ENCODE assay signal across 27 cellular contexts in the genomic region with DNA sequence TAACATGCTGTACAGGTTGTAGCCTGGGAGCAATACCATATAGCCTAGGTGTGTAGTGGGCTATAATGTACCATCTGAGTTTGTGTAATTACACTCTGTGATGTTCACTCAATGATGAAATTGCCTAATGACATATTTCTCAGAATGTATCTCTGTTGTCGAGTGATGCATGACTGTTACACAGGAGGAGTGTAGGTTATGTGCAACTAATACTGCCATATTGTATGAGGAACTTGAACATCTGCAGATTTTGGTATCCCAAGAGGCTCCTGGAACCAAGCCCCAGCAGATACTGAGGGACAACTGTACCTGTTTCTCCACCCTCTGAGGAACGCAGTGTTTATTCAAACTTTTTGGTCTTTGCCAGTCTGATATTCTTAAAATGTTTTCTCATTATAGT. TPM values are rescaled to one million over a fixed set of nuclear protein-coding genes. Genes with fewer than 3 reads are reported as not detected.
DNase-seq lines count a peak whose midpoint lies in the region; ATAC-seq lines count a peak whose summit lies in the region.
"Had no signal": no experiment of that assay in that cellular context is flagged by ENCODE, and none has a peak within 500 bp of the region (broad histone marks: within the 10 kb centered on the region; RNA-seq: fewer than 3 reads in every experiment).

No MANE protein-coding gene starts in this region.

- H3K27ac ChIP-seq in CD4-positive, CD25-positive, alpha-beta regulatory T cell (ENCODE audit: insufficient read depth, low read length, poor library complexity, severe bottlenecking): peak overlapping the region; percentile 47
- H3K27ac ChIP-seq: foreskin keratinocyte, lower lobe of right lung, RWPE1, suprapubic skin had no signal

- no peak for ATAC-seq in CD4-positive, CD25-positive, alpha-beta regulatory T cell (ENCODE audit: low read depth in 2 of 2)
- no peak for ATAC-seq in naive thymus-derived CD8-positive, alpha-beta T cell
- no peak for ATAC-seq in HG03139 (IDR thresholded peaks at IDR 0.05; ENCODE audit: unreplicated experiment)
- no peak for ATAC-seq in GM21786 (IDR thresholded peaks at IDR 0.05; ENCODE audit: unreplicated experiment)
- ATAC-seq: activated naive CD4-positive, alpha-beta T cell treated with anti-CD3 and anti-CD28 coated beads, Interleukin-2, amount 50 U/mL, for 72 hours; esophagus mucosa; foreskin keratinocyte; right cardiac atrium; T-cell had no signal

- peaks cover 57% of the 10 kb centered on the region for H3K4me1 ChIP-seq in CD4-positive, CD25-positive, alpha-beta regulatory T cell (ENCODE audit: control insufficient read depth, insufficient read depth, low read length, poor library complexity, severe bottlenecking)
- H3K4me1 ChIP-seq: lower lobe of right lung, suprapubic skin had no signal

- no peaks in the 10 kb centered on the region for H3K27me3 ChIP-seq in CD4-positive, CD25-positive, alpha-beta regulatory T cell (ENCODE audit: control insufficient read depth, insufficient read depth, low read length)
- H3K27me3 ChIP-seq: foreskin keratinocyte, suprapubic skin had no signal

- POLR2A ChIA-PET in naive thymus-derived CD8-positive, alpha-beta T cell (lab: Charles Lee): no interaction called here

- intact Hi-C loops in activated CD4-positive, alpha-beta T cell treated with anti-CD3 and anti-CD28 coated beads, Interleukin-2, amount 10 ng/mL, durations not matched to agents 24 days and 14 days (cut with micrococcal nuclease): no loop called here
- intact Hi-C loops in activated T-helper 1 cell treated with anti-CD3 and anti-CD28 coated beads, Interleukin-12 subunit alpha, Interleukin-12 subunit beta, Interleukin-2, Interleukin-4 antibody, amounts not matched to agents 30 ng/mL and 10 ng/mL and 1 ng/mL, durations not matched to agents 14 hours and 24 hours and 36 hours (cut with micrococcal nuclease): no loop called here

- no peaks in the 10 kb centered on the region for H3K27me3 Mint-ChIP-seq in activated CD4-positive, alpha-beta T cell treated with anti-CD3 and anti-CD28 coated beads, Interleukin-2, amount 10 ng/mL, durations not matched to agents 24 days and 14 days
- no peaks in the 10 kb centered on the region for H3K27me3 Mint-ChIP-seq in CD4-positive, CD25-positive, alpha-beta regulatory T cell
- no peaks in the 10 kb centered on the region for H3K27me3 Mint-ChIP-seq in activated T-helper 1 cell treated with anti-CD3 and anti-CD28 coated beads, Interleukin-12 subunit alpha, Interleukin-12 subunit beta, Interleukin-2, Interleukin-4 antibody, amounts not matched to agents 30 ng/mL and 10 ng/mL and 1 ng/mL, durations not matched to agents 14 hours and 24 hours and 36 hours (ENCODE audit: insufficient read depth)
- H3K27me3 Mint-ChIP-seq in naive thymus-derived CD8-positive, alpha-beta T cell: no peaks in the 10 kb centered on the region
- H3K27me3 Mint-ChIP-seq: T-cell had no signal

- H3K36me3 Mint-ChIP-seq in activated CD4-positive, alpha-beta T cell treated with anti-CD3 and anti-CD28 coated beads, Interleukin-2, amount 10 ng/mL, durations not matched to agents 24 days and 14 days (ENCODE audit: low read depth): peaks cover 48% of the 10 kb centered on the region
- H3K36me3 Mint-ChIP-seq in CD4-positive, CD25-positive, alpha-beta regulatory T cell: peaks cover 50% of the 10 kb centered on the region
- H3K36me3 Mint-ChIP-seq in activated T-helper 1 cell treated with anti-CD3 and anti-CD28 coated beads, Interleukin-12 subunit alpha, Interleukin-12 subunit beta, Interleukin-2, Interleukin-4 antibody, amounts not matched to agents 30 ng/mL and 10 ng/mL and 1 ng/mL, durations not matched to agents 14 hours and 24 hours and 36 hours (ENCODE audit: low read depth): peaks cover 46% of the 10 kb centered on the region
- H3K36me3 Mint-ChIP-seq in naive thymus-derived CD8-positive, alpha-beta T cell: peaks cover 0 to 83% (median 5%) of the 10 kb centered on the region in 3 donors

- no peak overlapping the region for H3K4me3 Mint-ChIP-seq in activated CD4-positive, alpha-beta T cell treated with anti-CD3 and anti-CD28 coated beads, Interleukin-2, amount 10 ng/mL, durations not matched to agents 24 days and 14 days
- peak overlapping the region in 1 of 4 donors; percentile 45 for H3K4me3 Mint-ChIP-seq in CD4-positive, CD25-positive, alpha-beta regulatory T cell
- H3K4me3 Mint-ChIP-seq in activated T-helper 1 cell treated with anti-CD3 and anti-CD28 coated beads, Interleukin-12 subunit alpha, Interleukin-12 subunit beta, Interleukin-2, Interleukin-4 antibody, amounts not matched to agents 30 ng/mL and 10 ng/mL and 1 ng/mL, durations not matched to agents 14 hours and 24 hours and 36 hours: no peak overlapping the region
- H3K4me3 Mint-ChIP-seq in naive thymus-derived CD8-positive, alpha-beta T cell: no peak overlapping the region
- H3K4me3 Mint-ChIP-seq: endodermal cell, H9, T-cell had no signal

- peak overlapping the region; percentile 56 for H3K27ac Mint-ChIP-seq in activated CD4-positive, alpha-beta T cell treated with anti-CD3 and anti-CD28 coated beads, Interleukin-2, amount 10 ng/mL, durations not matched to agents 24 days and 14 days
- peak overlapping the region in 2 of 3 donors; percentile 11 to 47 for H3K27ac Mint-ChIP-seq in CD4-positive, CD25-positive, alpha-beta regulatory T cell
- peak overlapping the region; percentile 10 for H3K27ac Mint-ChIP-seq in activated T-helper 1 cell treated with anti-CD3 and anti-CD28 coated beads, Interleukin-12 subunit alpha, Interleukin-12 subunit beta, Interleukin-2, Interleukin-4 antibody, amounts not matched to agents 30 ng/mL and 10 ng/mL and 1 ng/mL, durations not matched to agents 14 hours and 24 hours and 36 hours
- peak overlapping the region in 7 of 10 donors; percentile 14 to 89 (median 74) for H3K27ac Mint-ChIP-seq in naive thymus-derived CD8-positive, alpha-beta T cell
- H3K27ac Mint-ChIP-seq: endodermal cell, T-cell had no signal

- no peaks in the 10 kb centered on the region for H3K9me3 Mint-ChIP-seq in activated CD4-positive, alpha-beta T cell treated with anti-CD3 and anti-CD28 coated beads, Interleukin-2, amount 10 ng/mL, durations not matched to agents 24 days and 14 days
- H3K9me3 Mint-ChIP-seq in CD4-positive, CD25-positive, alpha-beta regulatory T cell: peaks cover 0 to 1% (median 0%) of the 10 kb centered on the region in 7 donors
- no peaks in the 10 kb centered on the region for H3K9me3 Mint-ChIP-seq in activated T-helper 1 cell treated with anti-CD3 and anti-CD28 coated beads, Interleukin-12 subunit alpha, Interleukin-12 subunit beta, Interleukin-2, Interleukin-4 antibody, amounts not matched to agents 30 ng/mL and 10 ng/mL and 1 ng/mL, durations not matched to agents 14 hours and 24 hours and 36 hours
- no peaks in the 10 kb centered on the region for H3K9me3 Mint-ChIP-seq in naive thymus-derived CD8-positive, alpha-beta T cell
- H3K9me3 Mint-ChIP-seq: activated naive CD4-positive, alpha-beta T cell treated with anti-CD3 and anti-CD28 coated beads, Interleukin-2, amount 50 U/mL, for 72 hours; endodermal cell; H9; T-cell had no signal

- peaks cover 15% of the 10 kb centered on the region for H3K4me1 Mint-ChIP-seq in activated CD4-positive, alpha-beta T cell treated with anti-CD3 and anti-CD28 coated beads, Interleukin-2, amount 10 ng/mL, durations not matched to agents 24 days and 14 days
- peaks cover 38 to 82% (median 57%) of the 10 kb centered on the region in 4 donors for H3K4me1 Mint-ChIP-seq in CD4-positive, CD25-positive, alpha-beta regulatory T cell
- H3K4me1 Mint-ChIP-seq in activated T-helper 1 cell treated with anti-CD3 and anti-CD28 coated beads, Interleukin-12 subunit alpha, Interleukin-12 subunit beta, Interleukin-2, Interleukin-4 antibody, amounts not matched to agents 30 ng/mL and 10 ng/mL and 1 ng/mL, durations not matched to agents 14 hours and 24 hours and 36 hours (ENCODE audit: low read depth): peaks cover 45% of the 10 kb centered on the region
- peaks cover 38 to 77% (median 71%) of the 10 kb centered on the region in 4 donors for H3K4me1 Mint-ChIP-seq in naive thymus-derived CD8-positive, alpha-beta T cell
- H3K4me1 Mint-ChIP-seq: H9 had no signal

- peaks cover 81% of the 10 kb centered on the region for H3K36me3 ChIP-seq in CD4-positive, CD25-positive, alpha-beta regulatory T cell (ENCODE audit: control insufficient read depth, insufficient read depth, low read length)

- H3K4me3 ChIP-seq in CD4-positive, CD25-positive, alpha-beta regulatory T cell (ENCODE audit: low read depth, low read length): peak overlapping the region; percentile 38
- H3K4me3 ChIP-seq: lower lobe of right lung, suprapubic skin had no signal

- H3K9me3 ChIP-seq in CD4-positive, CD25-positive, alpha-beta regulatory T cell (ENCODE audit: control insufficient read depth in 2 of 2, low read length in 2 of 2): no peaks in the 10 kb centered on the region
- H3K9me3 ChIP-seq: lower lobe of right lung, suprapubic skin had no signal

- no peak for DNase-seq in activated CD4-positive, alpha-beta T cell treated with anti-CD3 and anti-CD28 coated beads, Interleukin-2, amount 10 ng/mL, durations not matched to agents 24 days and 14 days
- no peak for DNase-seq in activated CD4-positive, alpha-beta T cell treated with anti-CD3 and anti-CD28 coated beads, Interleukin-2, amount 50 U/mL, for 1 hour
- no peak for DNase-seq in CD4-positive, CD25-positive, alpha-beta regulatory T cell
- DNase-seq in activated T-helper 1 cell treated with anti-CD3 and anti-CD28 coated beads, Interleukin-12 subunit alpha, Interleukin-12 subunit beta, Interleukin-2, Interleukin-4 antibody, amounts not matched to agents 30 ng/mL and 10 ng/mL and 1 ng/mL, durations not matched to agents 14 hours and 24 hours and 36 hours (ENCODE audit: low spot score): no peak
- no peak for DNase-seq in naive thymus-derived CD8-positive, alpha-beta T cell
- DNase-seq in HUDEP-2 (lab: John Stamatoyannopoulos, UW; ENCODE audit: unreplicated experiment in 76 of 76): no peak
- DNase-seq: activated T-cell treated with anti-CD3 and anti-CD28 coated beads, Interleukin-2, amount 50 U/mL, for 48 hours; cortex of kidney; DMS79; endodermal cell; foreskin keratinocyte; GDM1; H9; KG1; lower lobe of right lung; NCI-H1436; NCI-H446 treated with DMSO at 0.1 percent for 48 hours; posterior cingulate gyrus; right cardiac atrium; stimulated activated CD4-positive, alpha-beta T cell treated with anti-CD3 and anti-CD28 coated beads, Interleukin-2, amount 100 ng/mL, for 24 hours; T-cell had no signal

RNA-seq across cellular contexts. Expression of a gene that starts 38.6 kb away (rescaled TPM):
- 0.09 and 0.31 TPM in 2 replicates for total RNA-seq in activated CD4-positive, alpha-beta T cell treated with anti-CD3 and anti-CD28 coated beads, Interleukin-2, amount 10 ng/mL, durations not matched to agents 24 days and 14 days
- total RNA-seq in CD4-positive, CD25-positive, alpha-beta regulatory T cell: 0.07 TPM
- polyA plus RNA-seq in CD4-positive, CD25-positive, alpha-beta regulatory T cell: not detected
- total RNA-seq in activated T-helper 1 cell treated with anti-CD3 and anti-CD28 coated beads, Interleukin-12 subunit alpha, Interleukin-12 subunit beta, Interleukin-2, Interleukin-4 antibody, amounts not matched to agents 30 ng/mL and 10 ng/mL and 1 ng/mL, durations not matched to agents 14 hours and 24 hours and 36 hours: 0.05 TPM in 1 of 2 replicates, not detected in the other
- under 1 TPM; 0.13 to 0.16 TPM for total RNA-seq in naive thymus-derived CD8-positive, alpha-beta T cell
- polyA plus RNA-seq in naive thymus-derived CD8-positive, alpha-beta T cell: under 1 TPM; 0.06 to 0.15 (median 0.15) TPM

RNA-seq across cellular contexts. Expression of a gene that starts 50.2 kb away (rescaled TPM):
- total RNA-seq in activated CD4-positive, alpha-beta T cell treated with anti-CD3 and anti-CD28 coated beads, Interleukin-2, amount 10 ng/mL, durations not matched to agents 24 days and 14 days: 59.2 and 63.1 TPM in 2 replicates
- total RNA-seq in CD4-positive, CD25-positive, alpha-beta regulatory T cell: 190 TPM
- 100 to 1,000 TPM; 139 to 163 (median 156) TPM for polyA plus RNA-seq in CD4-positive, CD25-positive, alpha-beta regulatory T cell
- 59.2 and 65.5 TPM in 2 replicates for total RNA-seq in activated T-helper 1 cell treated with anti-CD3 and anti-CD28 coated beads, Interleukin-12 subunit alpha, Interleukin-12 subunit beta, Interleukin-2, Interleukin-4 antibody, amounts not matched to agents 30 ng/mL and 10 ng/mL and 1 ng/mL, durations not matched to agents 14 hours and 24 hours and 36 hours
- 100 to 1,000 TPM; 160 to 167 TPM for total RNA-seq in naive thymus-derived CD8-positive, alpha-beta T cell
- polyA plus RNA-seq in naive thymus-derived CD8-positive, alpha-beta T cell: 10 to 100 TPM; 49.9 to 81.7 (median 63.2) TPM

Comparison
In these comparisons a context has a peak if more than half of its experiments do, and no peak if none do; other contexts are left out.
1. H3K27ac Mint-ChIP-seq: peak in every context shown above with its lines; median percentile 74 in naive thymus-derived CD8-positive, alpha-beta T cell; 56 in activated CD4-positive, alpha-beta T cell treated with anti-CD3 and anti-CD28 coated beads, Interleukin-2, amount 10 ng/mL, durations not matched to agents 24 days and 14 days; 29 in CD4-positive, CD25-positive, alpha-beta regulatory T cell; 10 in activated T-helper 1 cell treated with anti-CD3 and anti-CD28 coated beads, Interleukin-12 subunit alpha, Interleukin-12 subunit beta, Interleukin-2, Interleukin-4 antibody, amounts not matched to agents 30 ng/mL and 10 ng/mL and 1 ng/mL, durations not matched to agents 14 hours and 24 hours and 36 hours.